ENCODE assay signal across 1 cellular context in genomic region chr2:42967959-42968674, GRCh38.
TF ChIP-seq lines count a peak whose summit lies in the region.

No MANE protein-coding gene starts in this region.

TF ChIP-seq in K562, 482 proteins besides CTCF, POLR2A, EP300 and RAD21 (continued from another document and continues in another):
- TF ChIP-seq ZNF277 (CRISPR knock-in tag; IDR thresholded peaks at IDR 0.05; ENCODE audit: borderline replicate concordance) (no peak), UBTF (IDR thresholded peaks at IDR 0.05; ENCODE audit: borderline replicate concordance in 1 of 2, low read depth in 2 of 2, low read length in 2 of 2) (0 out of 4 replicates have a peak, but pooled peaks of 1 of the 2 experiments have one; percentile 7), OTX1 (CRISPR knock-in tag; IDR thresholded peaks at IDR 0.05) (peak; percentile 86), NR4A1 (CRISPR knock-in tag; IDR thresholded peaks at IDR 0.05) (no peak), NR4A1 (tag; IDR thresholded peaks at IDR 0.05) (peak; percentile 82), SMAD3 (CRISPR knock-in tag; conservative IDR thresholded peaks at IDR 0.05) (peak; percentile 34; the same call in 1 of the 2 replicates), CUX1 (CRISPR knock-in tag; IDR thresholded peaks at IDR 0.05) (peak; percentile 82; the same call in 1 of the 2 replicates), AFF1 (IDR thresholded peaks at IDR 0.05; ENCODE audit: low read depth in 1 of 2, partially characterized antibody in 2 of 2) (peak in 1 of 2 experiments; percentile 50), ELF1 (tag; IDR thresholded peaks at IDR 0.05) (peak; percentile 67), MAX (CRISPR knock-in tag; IDR thresholded peaks at IDR 0.05) (peak; percentile 60), ZBTB49 (CRISPR knock-in tag; IDR thresholded peaks at IDR 0.05; ENCODE audit: borderline replicate concordance) (no peak), CREM (IDR thresholded peaks at IDR 0.05; ENCODE audit: low read depth) (peak; percentile 4; the same call in 1 of the 2 replicates), NR2F6 (CRISPR knock-in tag; IDR thresholded peaks at IDR 0.05) (no peak), TEAD4 (IDR thresholded peaks at IDR 0.05; ENCODE audit: low read length) (no peak), TEAD4 (CRISPR knock-in tag; IDR thresholded peaks at IDR 0.05; ENCODE audit: borderline replicate concordance) (no peak), GATAD2B (IDR thresholded peaks at IDR 0.05; ENCODE audit: borderline replicate concordance) (no peak), PHB2 (IDR thresholded peaks at IDR 0.05; ENCODE audit: low read depth) (no peak), ETV6 (IDR thresholded peaks at IDR 0.05; ENCODE audit: borderline replicate concordance in 1 of 2, low read depth in 2 of 2, low read length in 1 of 2) (0 out of 4 replicates have a peak, but pooled peaks of 1 of the 2 experiments have one; percentile 14), ETV6 (CRISPR knock-in tag; IDR thresholded peaks at IDR 0.05; ENCODE audit: borderline replicate concordance) (no peak), ZNF57 (CRISPR knock-in tag; IDR thresholded peaks at IDR 0.05) (no peak), ZNF398 (CRISPR knock-in tag; IDR thresholded peaks at IDR 0.05) (no peak), EHMT2 (IDR thresholded peaks at IDR 0.05) (no peak; the same call in 1 of the 2 replicates), CREB5 (CRISPR knock-in tag; IDR thresholded peaks at IDR 0.05) (no peak), RBM15 (IDR thresholded peaks at IDR 0.05; ENCODE audit: insufficient read depth, low read length) (no peak), SMARCB1 (IDR thresholded peaks at IDR 0.05; ENCODE audit: insufficient read length, low read depth) (no peak), NCOA1 (IDR thresholded peaks at IDR 0.05; ENCODE audit: low read depth) (peak; percentile 76; the same call in 1 of the 2 replicates), TGIF2 (CRISPR knock-in tag; IDR thresholded peaks at IDR 0.05) (no peak), ZNF696 (CRISPR knock-in tag; conservative IDR thresholded peaks at IDR 0.05) (no peak), SP2 (IDR thresholded peaks at IDR 0.05; ENCODE audit: extremely low read depth, low read depth, low read length, poor library complexity, severe bottlenecking) (no peak), RBM39 (optimal IDR thresholded peaks at IDR 0.05; ENCODE audit: low read depth, low read length) (no peak), USF1 (CRISPR knock-in tag; IDR thresholded peaks at IDR 0.05) (peak; percentile 83), CBFA2T2 (conservative IDR thresholded peaks at IDR 0.05) (0 out of 2 replicates have a peak, but pooled peaks have one; percentile 29), ZNF830 (CRISPR knock-in tag; IDR thresholded peaks at IDR 0.05) (no peak), TRIM24 (IDR thresholded peaks at IDR 0.05) (peak; percentile 60 to 70; a peak in 2 of 4 replicates), ELK1 (CRISPR knock-in tag; IDR thresholded peaks at IDR 0.05) (no peak), MEIS2 (IDR thresholded peaks at IDR 0.05; ENCODE audit: partially characterized antibody) (no peak), TOE1 (IDR thresholded peaks at IDR 0.05; ENCODE audit: borderline replicate concordance) (peak; percentile 80; the same call in 1 of the 2 replicates), TOE1 (CRISPR knock-in tag; IDR thresholded peaks at IDR 0.05; ENCODE audit: borderline replicate concordance, low read depth) (no peak), ZNF583 (CRISPR knock-in tag; IDR thresholded peaks at IDR 0.05) (0 out of 2 replicates have a peak, but pooled peaks have one; percentile 53), ZNF146 (CRISPR knock-in tag; IDR thresholded peaks at IDR 0.05; ENCODE audit: unreplicated experiment) (no peak)
